Comparison of ENCODE assay signal across 8 cellular contexts in genomic region chr19:2494447-2495129, GRCh38. TPM values are rescaled to one million over a fixed set of nuclear protein-coding genes. Genes with fewer than 3 reads are reported as not detected.
DNase-seq lines count a peak whose midpoint lies in the region; FAIRE-seq and TF ChIP-seq lines count a peak whose summit lies in the region.

No MANE protein-coding gene starts in this region.

- H3K36me3 Mint-ChIP-seq in nephron (ENCODE audit: low read depth): no peaks in the 10 kb centered on the region
- no peaks in the 10 kb centered on the region for H3K36me3 Mint-ChIP-seq in type B pancreatic cell

- no peak for TF ChIP-seq CTCF in OCI-LY3 (IDR thresholded peaks at IDR 0.05; ENCODE audit: low read depth, low read length)
- TF ChIP-seq CTCF in nephron (IDR thresholded peaks at IDR 0.05; ENCODE audit: unreplicated experiment in 3 of 3): no peak
- no peak for TF ChIP-seq CTCF in type B pancreatic cell (conservative IDR thresholded peaks at IDR 0.05)

- no peaks in the 10 kb centered on the region for H3K36me3 ChIP-seq in OCI-LY3 (replicated peaks; ENCODE audit: low read depth, low read length)

- no peaks in the 10 kb centered on the region for H3K79me2 ChIP-seq in OCI-LY3 (ENCODE audit: low read length)

- peaks cover 11% of the 10 kb centered on the region for H3K4me1 ChIP-seq in OCI-LY3 (ENCODE audit: low read length)

- H3K27ac Mint-ChIP-seq in nephron (peak overlapping the region in 2 of 3 experiments; percentile 3 to 55), type B pancreatic cell (no peak overlapping the region)

- H3K27me3 Mint-ChIP-seq in nephron (ENCODE audit: low read depth) (peaks cover 7% of the 10 kb centered on the region), type B pancreatic cell (peaks cover 10% of the 10 kb centered on the region)

- peak overlapping the region; percentile 54 for H3K9ac ChIP-seq in OCI-LY3 (ENCODE audit: low read length)

- H3K4me3 Mint-ChIP-seq in nephron: peak overlapping the region; percentile 75 to 86 (median 86)
- H3K4me3 Mint-ChIP-seq in type B pancreatic cell: peak overlapping the region; percentile 81

- H3K4me2 ChIP-seq in OCI-LY3 (ENCODE audit: low read length): peak overlapping the region; percentile 88

- no peaks in the 10 kb centered on the region for H4K20me1 ChIP-seq in OCI-LY3 (ENCODE audit: insufficient read depth, low read length)

- H3K4me1 Mint-ChIP-seq in nephron (peaks cover 36% of the 10 kb centered on the region), type B pancreatic cell (ENCODE audit: unreplicated experiment) (peaks cover 16% of the 10 kb centered on the region)

- H3K27ac ChIP-seq in OCI-LY3 (ENCODE audit: low read length): no peak overlapping the region

- no peaks in the 10 kb centered on the region for H3K9me3 Mint-ChIP-seq in nephron
- no peaks in the 10 kb centered on the region for H3K9me3 Mint-ChIP-seq in type B pancreatic cell

- H3K9me3 ChIP-seq in OCI-LY3 (ENCODE audit: insufficient read depth, low read length): no peaks in the 10 kb centered on the region

- peak overlapping the region; percentile 81 for H3K4me3 ChIP-seq in OCI-LY3 (ENCODE audit: low read length)

- peak; percentile 44 for DNase-seq in stimulated activated CD4-positive, alpha-beta T cell treated with anti-CD3 and anti-CD28 coated beads, Interleukin-12 subunit alpha, Interleukin-12 subunit beta, amount 100 ng/mL, for 4 hours
- no peak for DNase-seq in stimulated activated CD4-positive, alpha-beta T cell treated with anti-CD3 and anti-CD28 coated beads, Interleukin-2, amount 100 ng/mL, for 48 hours
- DNase-seq in activated naive CD4-positive, alpha-beta T cell treated with Interleukin-2 at 50 U/mL for 16 hours: peak; percentile 55
- DNase-seq in frontal cortex (ENCODE audit: low spot score in 2 of 2): peak; percentile 84 to 85
- no peak for DNase-seq in type B pancreatic cell (ENCODE audit: extremely low spot score, unreplicated experiment)
- no peak for DNase-seq in H4 (ENCODE audit: low spot score)

- FAIRE-seq in frontal cortex (lab: Jason Lieb, UNC): no peak

- peak overlapping the region; percentile 48 for H2AFZ ChIP-seq in OCI-LY3 (ENCODE audit: low read depth, low read length)

- peaks cover 44% of the 10 kb centered on the region for H3K27me3 ChIP-seq in OCI-LY3 (ENCODE audit: low read depth, low read length)

RNA-seq across cellular contexts. Expression of gene GADD45B, which starts 18.7 kb away (rescaled TPM):
- total RNA-seq in frontal cortex (1.2 TPM), type B pancreatic cell (ENCODE audit: low replicate concordance) (31.1 and 67.3 TPM in 2 replicates)
- 14.3 and 82.3 TPM in 2 replicates for total RNA-seq in H4 (2014; rRNA removed; shearing (Covaris generic))

RNA-seq across cellular contexts. Expression of gene LMNB2, which starts 37.8 kb away (rescaled TPM):
- total RNA-seq in frontal cortex (46.9 TPM), type B pancreatic cell (ENCODE audit: low replicate concordance) (63.6 and 116 TPM in 2 replicates)
- total RNA-seq in H4 (2014; rRNA removed; shearing (Covaris generic)): 64.3 and 86.4 TPM in 2 replicates

Comparison
In these comparisons a context has a peak if more than half of its experiments do, and no peak if none do; other contexts are left out.
1. DNase-seq: peak in stimulated activated CD4-positive, alpha-beta T cell treated with anti-CD3 and anti-CD28 coated beads, Interleukin-12 subunit alpha, Interleukin-12 subunit beta, amount 100 ng/mL, for 4 hours (single experiment), activated naive CD4-positive, alpha-beta T cell treated with Interleukin-2 at 50 U/mL for 16 hours (single experiment) and frontal cortex (2 of 2); none in stimulated activated CD4-positive, alpha-beta T cell treated with anti-CD3 and anti-CD28 coated beads, Interleukin-2, amount 100 ng/mL, for 48 hours (0 of 2), type B pancreatic cell (single experiment) and H4 (single experiment).